8 cellular contexts compared by ENCODE assay signal in genomic region chr11:62855571-62856332, GRCh38. TPM values are rescaled to one million over a fixed set of nuclear protein-coding genes. Genes with fewer than 3 reads are reported as not detected.
DNase-seq lines count a peak whose midpoint lies in the region; ATAC-seq, FAIRE-seq and TF ChIP-seq lines count a peak whose summit lies in the region.

No MANE protein-coding gene starts in this region.

- H2AFZ ChIP-seq in keratinocyte (ENCODE audit: control insufficient read depth, low read length) = peak overlapping the region; percentile 91

- H3K79me2 ChIP-seq in keratinocyte (ENCODE audit: control insufficient read depth, insufficient read depth, low read length) = peaks cover 40% of the 10 kb centered on the region

- dilution Hi-C loops in keratinocyte (cut with MboI; ENCODE audit: extremely low pct_ligation_motif_present, low sequenced_read_pairs) = no loop called here

- no peaks in the 10 kb centered on the region for H3K9me3 ChIP-seq in keratinocyte (ENCODE audit: control insufficient read depth, low read depth, low read length)

- H3K36me3 Mint-ChIP-seq in central memory CD8-positive, alpha-beta T cell (ENCODE audit: insufficient read depth) = peaks cover 51% of the 10 kb centered on the region

- H3K27me3 ChIP-seq in keratinocyte (ENCODE audit: control insufficient read depth, extremely low read depth, insufficient read depth, low read length) = no peaks in the 10 kb centered on the region

- H4K20me1 ChIP-seq in keratinocyte (ENCODE audit: control insufficient read depth, extremely low read depth, insufficient read depth, low read length) = peaks cover 34% of the 10 kb centered on the region

- DNase-seq in AG09309 (ENCODE audit: low read depth) (peak; percentile 89), NCI-H345 (lab: John Stamatoyannopoulos, UW) (peak; percentile 98), keratinocyte (ENCODE audit: low read depth, low spot score) (peak; percentile 99)
- peak; percentile 93 to 98 (median 95) for DNase-seq in activated CD4-positive, CD25-positive, alpha-beta regulatory T cell (lab: John Stamatoyannopoulos, UW)
- DNase-seq in central memory CD8-positive, alpha-beta T cell (ENCODE audit: low spot score in 2 of 2) = peak; percentile 98 to 99
- peak; percentile 96 to 99 (median 98) for DNase-seq in stimulated activated CD4-positive, alpha-beta T cell treated with anti-CD3 and anti-CD28 coated beads, Interleukin-12 subunit alpha, Interleukin-12 subunit beta, amount 100 ng/mL, for 48 hours (ENCODE audit: low read depth in 2 of 3, low spot score in 1 of 3)

- H3K9me1 ChIP-seq in keratinocyte (ENCODE audit: control insufficient read depth, extremely low read depth, insufficient read depth, low read length) = no peaks in the 10 kb centered on the region

- peaks cover 39% of the 10 kb centered on the region for H3K4me1 ChIP-seq in keratinocyte (ENCODE audit: control insufficient read depth, extremely low read depth, insufficient read depth, low read length)

- FAIRE-seq in keratinocyte (lab: Jason Lieb, UNC) = no peak

- H3K4me1 Mint-ChIP-seq in central memory CD8-positive, alpha-beta T cell = peaks cover 48% of the 10 kb centered on the region

- H3K27ac Mint-ChIP-seq in central memory CD8-positive, alpha-beta T cell (ENCODE audit: low read depth) = peak overlapping the region; percentile 98

- H3K36me3 ChIP-seq in keratinocyte (ENCODE audit: control insufficient read depth in 2 of 2, extremely low read depth in 1 of 2, insufficient read depth in 2 of 2, low read length in 2 of 2) = peaks cover 27 to 37% of the 10 kb centered on the region in 2 experiments

- peak; percentile 90 for ATAC-seq in GM19023 (IDR thresholded peaks at IDR 0.05; ENCODE audit: unreplicated experiment)
- ATAC-seq in HG03196 (IDR thresholded peaks at IDR 0.05; ENCODE audit: unreplicated experiment) = peak; percentile 87
- peak; percentile 89 for ATAC-seq in central memory CD8-positive, alpha-beta T cell (replicated peaks; ENCODE audit: extremely low read depth, poor library complexity, severe bottlenecking)

- H3K4me3 ChIP-seq in AG09309 (ENCODE audit: control insufficient read depth, low read depth, low read length) (peak overlapping the region; percentile 98), keratinocyte (ENCODE audit: control insufficient read depth in 2 of 3, extremely low read depth in 1 of 3, insufficient read depth in 2 of 3, low read depth in 1 of 3, low read length in 3 of 3) (peak overlapping the region; percentile 72 to 100 (median 100))

- peak overlapping the region; percentile 96 for H3K4me3 Mint-ChIP-seq in central memory CD8-positive, alpha-beta T cell

- no peaks in the 10 kb centered on the region for H3K9me3 Mint-ChIP-seq in central memory CD8-positive, alpha-beta T cell

- peak overlapping the region; percentile 100 for H3K9ac ChIP-seq in keratinocyte (ENCODE audit: control insufficient read depth, extremely low read depth, insufficient read depth, low read length)

- H3K4me2 ChIP-seq in keratinocyte (ENCODE audit: control insufficient read depth, extremely low read depth, insufficient read depth, low read depth, low read length) = peak overlapping the region; percentile 98

- H3K27me3 Mint-ChIP-seq in central memory CD8-positive, alpha-beta T cell = no peaks in the 10 kb centered on the region

- TF ChIP-seq CTCF in AG09309 (IDR thresholded peaks at IDR 0.05; ENCODE audit: control insufficient read depth, insufficient read depth, low read depth, low read length, missing control alignments) (no peak), keratinocyte (optimal IDR thresholded peaks at IDR 0.05 in 1 of 3, IDR thresholded peaks at IDR 0.05 in 1 of 3, conservative IDR thresholded peaks at IDR 0.05 in 1 of 3; ENCODE audit: extremely low read depth in 1 of 3, insufficient read depth in 2 of 3, low read length in 3 of 3) (no peak)

- peak overlapping the region; percentile 95 for H3K27ac ChIP-seq in keratinocyte (ENCODE audit: control insufficient read depth, insufficient read depth, low read length)

RNA-seq across cellular contexts. Expression of gene WDR74, which starts 16.4 kb away (rescaled TPM):
- polyA plus RNA-seq in keratinocyte = 44.5 to 48.1 TPM (median 47.7 TPM) in 3 replicates
- 52.4 TPM for polyA plus RNA-seq in keratinocyte (2011; ENCODE audit: low read depth)
- polyA plus RNA-seq in keratinocyte (2011; cell fraction: cytosol; rRNA removed) = 26.8 and 38.1 TPM in 2 replicates
- 65.9 and 68.6 TPM in 2 replicates for polyA plus RNA-seq in keratinocyte (2011; cell fraction: nucleus; rRNA removed)
- 46.5 and 58.6 TPM in 2 replicates for polyA plus RNA-seq in keratinocyte (2012; ENCODE audit: low replicate concordance)
- polyA minus RNA-seq in keratinocyte = 39.4 to 66.3 TPM (median 48.9 TPM) in 3 replicates
- polyA minus RNA-seq in keratinocyte (2011; cell fraction: cytosol; rRNA and poly(A)+ RNA removed) = 53.1 TPM
- polyA minus RNA-seq in keratinocyte (2011; cell fraction: nucleus; rRNA and poly(A)+ RNA removed) = 71.3 and 88.0 TPM in 2 replicates

RNA-seq across cellular contexts. Expression of gene TEX54, which starts 23.1 kb away (rescaled TPM):
- polyA plus RNA-seq in keratinocyte = not detected in 3 replicates
- polyA plus RNA-seq in keratinocyte (2011; ENCODE audit: low read depth) = not detected
- not detected in 2 replicates for polyA plus RNA-seq in keratinocyte (2011; cell fraction: cytosol; rRNA removed)
- polyA plus RNA-seq in keratinocyte (2011; cell fraction: nucleus; rRNA removed) = not detected in 2 replicates
- not detected in 2 replicates for polyA plus RNA-seq in keratinocyte (2012; ENCODE audit: low replicate concordance)
- polyA minus RNA-seq in keratinocyte = not detected in 3 replicates
- not detected for polyA minus RNA-seq in keratinocyte (2011; cell fraction: cytosol; rRNA and poly(A)+ RNA removed)
- not detected in 2 replicates for polyA minus RNA-seq in keratinocyte (2011; cell fraction: nucleus; rRNA and poly(A)+ RNA removed)

RNA-seq across cellular contexts. Expression of gene STX5, which starts 23.9 kb away (rescaled TPM):
- 20.4 to 30.4 TPM (median 25.6 TPM) in 3 replicates for polyA plus RNA-seq in keratinocyte
- 49.1 TPM for polyA plus RNA-seq in keratinocyte (2011; ENCODE audit: low read depth)
- 26.0 and 26.2 TPM in 2 replicates for polyA plus RNA-seq in keratinocyte (2011; cell fraction: cytosol; rRNA removed)
- polyA plus RNA-seq in keratinocyte (2011; cell fraction: nucleus; rRNA removed) = 20.2 and 22.6 TPM in 2 replicates
- 25.3 and 35.6 TPM in 2 replicates for polyA plus RNA-seq in keratinocyte (2012; ENCODE audit: low replicate concordance)
- 29.1 to 49.6 TPM (median 37.5 TPM) in 3 replicates for polyA minus RNA-seq in keratinocyte
- 22.8 TPM for polyA minus RNA-seq in keratinocyte (2011; cell fraction: cytosol; rRNA and poly(A)+ RNA removed)
- 10.2 and 11.9 TPM in 2 replicates for polyA minus RNA-seq in keratinocyte (2011; cell fraction: nucleus; rRNA and poly(A)+ RNA removed)

RNA-seq across cellular contexts. Expression of gene SLC3A2, which starts 24.9 kb away (rescaled TPM):
- polyA plus RNA-seq in keratinocyte = 469 to 552 TPM (median 521 TPM) in 3 replicates
- 307 TPM for polyA plus RNA-seq in keratinocyte (2011; ENCODE audit: low read depth)
- 204 and 205 TPM in 2 replicates for polyA plus RNA-seq in keratinocyte (2011; cell fraction: cytosol; rRNA removed)
- 1,085 and 1,105 TPM in 2 replicates for polyA plus RNA-seq in keratinocyte (2011; cell fraction: nucleus; rRNA removed)
- polyA plus RNA-seq in keratinocyte (2012; ENCODE audit: low replicate concordance) = 371 and 604 TPM in 2 replicates
- 291 to 368 TPM (median 298 TPM) in 3 replicates for polyA minus RNA-seq in keratinocyte
- 493 TPM for polyA minus RNA-seq in keratinocyte (2011; cell fraction: cytosol; rRNA and poly(A)+ RNA removed)
- polyA minus RNA-seq in keratinocyte (2011; cell fraction: nucleus; rRNA and poly(A)+ RNA removed) = 560 and 576 TPM in 2 replicates

RNA-seq across cellular contexts. Expression of gene NXF1, which starts 50.5 kb away (rescaled TPM):
- 22.8 to 51.2 TPM (median 25.3 TPM) in 3 replicates for polyA plus RNA-seq in keratinocyte
- polyA plus RNA-seq in keratinocyte (2011; ENCODE audit: low read depth) = 94.3 TPM
- 29.0 and 29.3 TPM in 2 replicates for polyA plus RNA-seq in keratinocyte (2011; cell fraction: cytosol; rRNA removed)
- polyA plus RNA-seq in keratinocyte (2011; cell fraction: nucleus; rRNA removed) = 172 and 234 TPM in 2 replicates
- polyA plus RNA-seq in keratinocyte (2012; ENCODE audit: low replicate concordance) = 34.4 and 71.9 TPM in 2 replicates
- polyA minus RNA-seq in keratinocyte = 41.2 to 75.3 TPM (median 57.2 TPM) in 3 replicates
- 14.8 TPM for polyA minus RNA-seq in keratinocyte (2011; cell fraction: cytosol; rRNA and poly(A)+ RNA removed)
- polyA minus RNA-seq in keratinocyte (2011; cell fraction: nucleus; rRNA and poly(A)+ RNA removed) = 26.5 and 42.4 TPM in 2 replicates

Comparison
In these comparisons a context has a peak if more than half of its experiments do, and no peak if none do; other contexts are left out.
1. Peak in every context shown above with its lines: DNase-seq, ATAC-seq, H3K4me3 ChIP-seq and H3K27ac ChIP-seq.